8 cellular contexts compared by ENCODE assay signal in genomic region chr20:36461600-36462439, GRCh38.
DNase-seq lines count a peak whose midpoint lies in the region; ATAC-seq and TF ChIP-seq lines count a peak whose summit lies in the region.

No MANE protein-coding gene starts in this region.

- DNase-seq in NCI-H82 (lab: John Stamatoyannopoulos, UW) (peak; percentile 74), NCI-H82 treated with DMSO at 0.1 percent for 48 hours (lab: John Stamatoyannopoulos, UW; ENCODE audit: unreplicated experiment) (no peak), SK-N-SH (peak; percentile 78), astrocyte of the cerebellum (ENCODE audit: low read depth) (no peak), hypothalamus (lab: John Stamatoyannopoulos, UW) (peak in 28 of 51 donors; percentile 16 to 81 (median 56)), sciatic nerve (ENCODE audit: low spot score) (peak; percentile 84), HPDE6-E6E7 (ENCODE audit: extremely low spot score) (no peak)

- H3K4me2 ChIP-seq in SK-N-SH: peak overlapping the region; percentile 100

- TF ChIP-seq EP300 in SK-N-SH (IDR thresholded peaks at IDR 0.05; ENCODE audit: borderline replicate concordance in 1 of 2, low read depth in 1 of 2, low read length in 1 of 2): no peak

- POLR2A ChIA-PET in SK-N-SH (lab: Yijun Ruan, JAX): interaction anchor here (1.1 to 1.2 kb wide), 2 partner anchors 144 to 226 kb away, joined by 3 to 5 read pairs; partner anchors contain the start of genes AAR2 and RAB5IF

- no peak for TF ChIP-seq CTCF in SK-N-SH (IDR thresholded peaks at IDR 0.05)
- no peak for TF ChIP-seq CTCF in astrocyte of the cerebellum (IDR thresholded peaks at IDR 0.05; ENCODE audit: low read depth, low read length, missing control alignments)

- peak overlapping the region; percentile 36; the same call in 1 of the 2 replicates for H2AFZ ChIP-seq in SK-N-SH (ENCODE audit: low read depth)

- peaks cover 53% of the 10 kb centered on the region for H3K79me2 ChIP-seq in SK-N-SH (ENCODE audit: insufficient read depth)

- peak overlapping the region; percentile 98 for H3K9ac ChIP-seq in SK-N-SH

- TF ChIP-seq RAD21 in SK-N-SH (IDR thresholded peaks at IDR 0.05; ENCODE audit: low read length): no peak

- H3F3A ChIP-seq in SK-N-SH (replicated peaks; ENCODE audit: insufficient read depth): peaks cover 21% of the 10 kb centered on the region

- H4K20me1 ChIP-seq in SK-N-SH (ENCODE audit: insufficient read depth): peaks cover 47% of the 10 kb centered on the region

- under 1% methylated on average over 33 of the region's 58 CpGs for whole genome bisulfite sequencing in SK-N-SH (ENCODE audit: low lambda C conversion rate)

- no peaks in the 10 kb centered on the region for H3K9me3 ChIP-seq in SK-N-SH

- in situ Hi-C loops in astrocyte of the cerebellum (cut with HindIII; ENCODE audit: low sequenced_read_pairs): no loop called here

- no peaks in the 10 kb centered on the region for H3K27me3 ChIP-seq in SK-N-SH (ENCODE audit: insufficient read depth)

- no peaks in the 10 kb centered on the region for H3K9me2 ChIP-seq in SK-N-SH

- ATAC-seq in HG03139 (IDR thresholded peaks at IDR 0.05; ENCODE audit: unreplicated experiment) (peak; percentile 25), sciatic nerve (peak; percentile 27)

- H3K27ac ChIP-seq in SK-N-SH (ENCODE audit: low read depth in 2 of 2, low read length in 1 of 2): peak overlapping the region; percentile 80 to 90

- H3K4me3 ChIP-seq in SK-N-SH (ENCODE audit: low read depth in 2 of 2, low read length in 1 of 2) (peak overlapping the region; percentile 76 to 91), astrocyte of the cerebellum (ENCODE audit: low read depth, low read length) (peak overlapping the region; percentile 86)

- CTCF ChIA-PET in SK-N-SH (lab: Yijun Ruan, JAX): interaction anchor here (0.6 to 1.4 kb wide), 5 partner anchors 18 to 347 kb away, joined by 3 to 8 read pairs (median 3); no protein-coding TSS in a partner anchor

- intact Hi-C loops in sciatic nerve (cut with DNase I): no loop called here

- peaks cover 35 to 39% of the 10 kb centered on the region in 2 experiments for H3K4me1 ChIP-seq in SK-N-SH (ENCODE audit: control insufficient read depth in 1 of 2, insufficient read depth in 2 of 2, low read depth in 1 of 2, low read length in 1 of 2)

- H3K36me3 ChIP-seq in SK-N-SH (replicated peaks in 1 of 2; ENCODE audit: control insufficient read depth in 1 of 2, insufficient read depth in 2 of 2, low read length in 1 of 2): no peaks in the 10 kb centered on the region

TF ChIP-seq in SK-N-SH, 30 proteins besides CTCF, POLR2A, EP300 and RAD21:
- TF ChIP-seq FOXJ3 (CRISPR knock-in tag; IDR thresholded peaks at IDR 0.05) (no peak), GABPA (IDR thresholded peaks at IDR 0.05; ENCODE audit: low read depth) (peak; percentile 71)

Comparison
In these comparisons a context has a peak if more than half of its experiments do, and no peak if none do; other contexts are left out.
1. DNase-seq: peak in NCI-H82 (single experiment), SK-N-SH (single experiment), hypothalamus (28 of 51) and sciatic nerve (single experiment); none in NCI-H82 treated with DMSO at 0.1 percent for 48 hours (single experiment), astrocyte of the cerebellum (single experiment) and HPDE6-E6E7 (single experiment).